22 cellular contexts compared by ENCODE assay signal in the genomic region with DNA sequence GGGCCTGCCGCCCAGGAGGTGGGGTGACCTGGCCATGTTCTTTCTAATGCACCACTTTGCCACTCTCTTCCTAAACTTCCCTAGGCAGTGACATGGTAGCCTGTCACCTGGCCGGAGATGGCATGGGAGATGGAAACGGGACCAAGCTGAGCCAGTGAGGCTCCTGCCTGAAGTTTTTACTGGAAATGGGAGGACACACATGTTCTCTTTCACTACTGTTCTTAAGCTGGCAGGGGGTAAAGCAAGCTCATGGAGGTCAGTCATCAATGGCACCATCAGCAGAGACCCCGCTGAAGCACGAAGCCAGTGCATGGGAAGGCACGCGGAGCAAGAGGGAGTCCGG.
"Had no signal": no experiment of that assay in that cellular context is flagged by ENCODE, and none has a peak within 500 bp of the region (broad histone marks: within the 10 kb centered on the region; RNA-seq: fewer than 3 reads in every experiment).

No MANE protein-coding gene starts in this region.

- DNase-seq: activated CD4-positive, alpha-beta T cell treated with anti-CD3 and anti-CD28 coated beads for 4 hours; activated CD8-positive, alpha-beta T cell treated with anti-CD3 and anti-CD28 coated beads for 36 hours; activated effector memory CD4-positive, alpha-beta T cell treated with Interleukin-2 at 50 U/mL for 16 hours; activated naive CD4-positive, alpha-beta T cell treated with anti-CD3 and anti-CD28 coated beads, Interleukin-2, amount 50 U/mL, for 16 hours; activated T-cell treated with anti-CD3 and anti-CD28 coated beads, Interleukin-2, amount 50 U/mL, for 4 hours; adrenal gland; central memory CD4-positive, alpha-beta T cell; cortex of kidney; effector CD4-positive, alpha-beta T cell; heart right ventricle; left colon; retina; stimulated activated CD4-positive, alpha-beta T cell treated with anti-CD3 and anti-CD28 coated beads, Interleukin-15, amount 100 ng/mL, for 24 hours; stimulated activated CD4-positive, alpha-beta T cell treated with anti-CD3 and anti-CD28 coated beads, Interleukin-4, amount 100 ng/mL, for 1 hour; stimulated activated naive B cell treated with anti-CD40 and anti-IgM and Interleukin-4, amounts not matched to agents 10 μg/mL and 1 μg/mL and 100 μg/mL, for 72 hours; T-helper 1 cell; WERI-Rb-1 had no signal

- H3K9me3 Mint-ChIP-seq: activated CD8-positive, alpha-beta T cell treated with anti-CD3 and anti-CD28 coated beads for 36 hours; activated T-cell treated with anti-CD3 and anti-CD28 coated beads, Interleukin-2, amount 50 U/mL, for 4 hours; neural progenitor cell; stimulated activated naive B cell treated with anti-CD40 and anti-IgM and Interleukin-4, amounts not matched to agents 10 μg/mL and 1 μg/mL and 100 μg/mL, for 72 hours had no signal

- H3K79me2 ChIP-seq: parathyroid adenoma had no signal

- H3K9ac ChIP-seq: neural progenitor cell, parathyroid adenoma had no signal

- H3K27me3 Mint-ChIP-seq: activated CD8-positive, alpha-beta T cell treated with anti-CD3 and anti-CD28 coated beads for 36 hours; stimulated activated naive B cell treated with anti-CD40 and anti-IgM and Interleukin-4, amounts not matched to agents 10 μg/mL and 1 μg/mL and 100 μg/mL, for 72 hours had no signal

- H3K27me3 ChIP-seq: adrenal gland, heart right ventricle, neural progenitor cell, tibial nerve, vagina had no signal

- ATAC-seq: activated CD8-positive, alpha-beta T cell treated with anti-CD3 and anti-CD28 coated beads for 36 hours; activated T-cell treated with anti-CD3 and anti-CD28 coated beads, Interleukin-2, amount 50 U/mL, for 4 hours; heart right ventricle; left colon had no signal

- H3K4me1 Mint-ChIP-seq: neural progenitor cell had no signal

- H3K4me3 Mint-ChIP-seq: activated CD8-positive, alpha-beta T cell treated with anti-CD3 and anti-CD28 coated beads for 36 hours; activated T-cell treated with anti-CD3 and anti-CD28 coated beads, Interleukin-2, amount 50 U/mL, for 4 hours; neural progenitor cell; stimulated activated naive B cell treated with anti-CD40 and anti-IgM and Interleukin-4, amounts not matched to agents 10 μg/mL and 1 μg/mL and 100 μg/mL, for 72 hours had no signal

- H3K9me3 ChIP-seq: adrenal gland, heart right ventricle, tibial nerve, vagina had no signal

- H2AFZ ChIP-seq: neural progenitor cell, parathyroid adenoma had no signal

- H3K4me2 ChIP-seq: neural progenitor cell had no signal

- H3K27ac ChIP-seq: adrenal gland, heart right ventricle, neural progenitor cell, parathyroid adenoma, tibial nerve, vagina, WERI-Rb-1 had no signal

- H3K27ac Mint-ChIP-seq: activated CD8-positive, alpha-beta T cell treated with anti-CD3 and anti-CD28 coated beads for 36 hours; neural progenitor cell had no signal

- H3K4me1 ChIP-seq: adrenal gland, heart right ventricle, neural progenitor cell, parathyroid adenoma, tibial nerve, vagina had no signal

- H3K36me3 ChIP-seq: neural progenitor cell, WERI-Rb-1 had no signal

- H3K4me3 ChIP-seq: adrenal gland, heart right ventricle, lung, neural progenitor cell, tibial nerve, vagina had no signal
